Comparison of ENCODE assay signal across 9 cellular contexts in the genomic region with DNA sequence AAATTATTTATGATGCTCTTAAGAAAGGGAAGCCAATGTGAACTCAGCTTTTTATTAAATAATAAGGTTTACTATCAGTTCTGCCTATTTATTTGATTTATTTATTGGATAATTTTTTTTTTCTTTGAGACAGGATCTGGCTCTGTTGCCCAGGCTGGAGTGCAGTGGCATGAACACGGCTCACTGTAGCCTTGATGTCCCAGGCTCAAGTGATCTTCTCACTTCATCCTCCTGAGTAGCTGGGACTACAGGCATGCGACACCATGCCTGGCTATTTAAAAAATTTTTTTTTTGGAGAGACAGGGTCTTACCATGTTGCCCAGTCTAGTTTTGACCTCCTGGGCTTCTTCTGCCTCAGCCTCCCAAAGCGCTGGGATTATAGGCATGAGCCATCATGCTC.
"Had no signal": no experiment of that assay in that cellular context is flagged by ENCODE, and none has a peak within 500 bp of the region (broad histone marks: within the 10 kb centered on the region; RNA-seq: fewer than 3 reads in every experiment).

No MANE protein-coding gene starts in this region.

- H3K9me3 Mint-ChIP-seq: IgD-negative memory B cell had no signal

- DNase-seq: IMR-90, Karpas-422, KBM-7, KG1 had no signal

- H3K27ac ChIP-seq: HL-60, KMS-11 had no signal

- ATAC-seq: HepG2 had no signal

- FAIRE-seq: HepG2, HTR-8/SVneo had no signal

- H3K9ac ChIP-seq: KMS-11 had no signal

- H3K27me3 Mint-ChIP-seq: IgD-negative memory B cell had no signal

- H3K4me2 ChIP-seq: KMS-11 had no signal

- H3K4me1 Mint-ChIP-seq: IgD-negative memory B cell had no signal

- H3K27ac Mint-ChIP-seq: IgD-negative memory B cell had no signal

- H3K4me3 Mint-ChIP-seq: IgD-negative memory B cell had no signal
